In genomic region chr11:65110354-65110861, GRCh38 we compare ENCODE assay signal across 8 cellular contexts. TPM values are rescaled to one million over a fixed set of nuclear protein-coding genes. Genes with fewer than 3 reads are reported as not detected.
DNase-seq lines count a peak whose midpoint lies in the region; ATAC-seq, FAIRE-seq and TF ChIP-seq lines count a peak whose summit lies in the region.

No MANE protein-coding gene starts in this region.

- peaks cover 58% of the 10 kb centered on the region for H3K36me3 Mint-ChIP-seq in activated T-cell treated with anti-CD3 and anti-CD28 coated beads, Interleukin-2, amount 50 U/mL, for 24 hours (ENCODE audit: low read depth)
- no peaks in the 10 kb centered on the region for H3K36me3 Mint-ChIP-seq in natural killer cell
- peaks cover 16 to 35% of the 10 kb centered on the region in 2 donors for H3K36me3 Mint-ChIP-seq in stimulated activated naive B cell treated with anti-CD40 and anti-IgM and Interleukin-4, amounts not matched to agents 10 μg/mL and 1 μg/mL and 100 μg/mL, for 72 hours

- intact Hi-C loops in natural killer cell (cut with micrococcal nuclease), result loop anchor here (2.0 to 10.0 kb wide), 6 partner anchors 14 to 336 kb away; partner anchors contain the start of genes CAPN1, SF1, SNX15 and VPS51

- peak; percentile 10 for FAIRE-seq in RCC 7860 (lab: Jason Lieb, UNC)

- DNase-seq in GDM1 (lab: John Stamatoyannopoulos, UW) (peak; percentile 69), LoVo (ENCODE audit: low spot score) (peak; percentile 79), RCC 7860 (ENCODE audit: low spot score) (peak; percentile 57), natural killer cell (peak; percentile 97)
- DNase-seq in activated T-cell treated with anti-CD3 and anti-CD28 coated beads, Interleukin-2, amount 50 U/mL, for 24 hours, result peak; percentile 99
- DNase-seq in stimulated activated naive B cell treated with anti-CD40 and anti-IgM and Interleukin-4, amounts not matched to agents 10 μg/mL and 1 μg/mL and 100 μg/mL, for 72 hours, result peak; percentile 88

- H3K4me3 Mint-ChIP-seq in activated T-cell treated with anti-CD3 and anti-CD28 coated beads, Interleukin-2, amount 50 U/mL, for 24 hours, result no peak overlapping the region
- peak overlapping the region; percentile 53 for H3K4me3 Mint-ChIP-seq in natural killer cell
- H3K4me3 Mint-ChIP-seq in stimulated activated naive B cell treated with anti-CD40 and anti-IgM and Interleukin-4, amounts not matched to agents 10 μg/mL and 1 μg/mL and 100 μg/mL, for 72 hours, result no peak overlapping the region

- ATAC-seq in esophagus mucosa (peak; percentile 55), natural killer cell (peak; percentile 62 to 85 (median 71)), HG03159 (IDR thresholded peaks at IDR 0.05; ENCODE audit: unreplicated experiment) (no peak)
- ATAC-seq in stimulated activated naive B cell treated with anti-CD40 and anti-IgM and Interleukin-4, amounts not matched to agents 10 μg/mL and 1 μg/mL and 100 μg/mL, for 72 hours (replicated peaks), result peak; percentile 54 to 55

- no peaks in the 10 kb centered on the region for H3K9me3 Mint-ChIP-seq in activated T-cell treated with anti-CD3 and anti-CD28 coated beads, Interleukin-2, amount 50 U/mL, for 24 hours
- H3K9me3 Mint-ChIP-seq in natural killer cell, result no peaks in the 10 kb centered on the region
- no peaks in the 10 kb centered on the region for H3K9me3 Mint-ChIP-seq in stimulated activated naive B cell treated with anti-CD40 and anti-IgM and Interleukin-4, amounts not matched to agents 10 μg/mL and 1 μg/mL and 100 μg/mL, for 72 hours

- peaks cover 48% of the 10 kb centered on the region for H3K4me1 Mint-ChIP-seq in activated T-cell treated with anti-CD3 and anti-CD28 coated beads, Interleukin-2, amount 50 U/mL, for 24 hours (ENCODE audit: low read depth)
- H3K4me1 Mint-ChIP-seq in natural killer cell, result peaks cover 35 to 46% of the 10 kb centered on the region in 2 donors
- peaks cover 33 to 64% of the 10 kb centered on the region in 2 donors for H3K4me1 Mint-ChIP-seq in stimulated activated naive B cell treated with anti-CD40 and anti-IgM and Interleukin-4, amounts not matched to agents 10 μg/mL and 1 μg/mL and 100 μg/mL, for 72 hours

- H3K27ac Mint-ChIP-seq in activated T-cell treated with anti-CD3 and anti-CD28 coated beads, Interleukin-2, amount 50 U/mL, for 24 hours, result peak overlapping the region; percentile 92
- H3K27ac Mint-ChIP-seq in natural killer cell, result peak overlapping the region; percentile 91 to 97
- no peak overlapping the region for H3K27ac Mint-ChIP-seq in stimulated activated naive B cell treated with anti-CD40 and anti-IgM and Interleukin-4, amounts not matched to agents 10 μg/mL and 1 μg/mL and 100 μg/mL, for 72 hours

- peak; percentile 91 for TF ChIP-seq CTCF in natural killer cell (IDR thresholded peaks at IDR 0.05)

- no peaks in the 10 kb centered on the region for H3K27me3 Mint-ChIP-seq in activated T-cell treated with anti-CD3 and anti-CD28 coated beads, Interleukin-2, amount 50 U/mL, for 24 hours
- no peaks in the 10 kb centered on the region for H3K27me3 Mint-ChIP-seq in natural killer cell (ENCODE audit: low read depth in 2 of 2)
- no peaks in the 10 kb centered on the region for H3K27me3 Mint-ChIP-seq in stimulated activated naive B cell treated with anti-CD40 and anti-IgM and Interleukin-4, amounts not matched to agents 10 μg/mL and 1 μg/mL and 100 μg/mL, for 72 hours

RNA-seq across cellular contexts. Expression of gene TM7SF2, which starts 1.3 kb away (rescaled TPM):
- total RNA-seq in esophagus mucosa, result 53.2 TPM
- 10 to 100 TPM; 17.0 to 23.2 (median 18.6) TPM for total RNA-seq in natural killer cell

RNA-seq across cellular contexts. Expression of gene ZNHIT2, which starts 7.1 kb away (rescaled TPM):
- 9.4 TPM for total RNA-seq in esophagus mucosa
- total RNA-seq in natural killer cell, result 1 to 10 TPM; 5.6 to 6.8 (median 6.1) TPM

RNA-seq across cellular contexts. Expression of gene FAU, which starts 11.5 kb away (rescaled TPM):
- total RNA-seq in esophagus mucosa (758 TPM), natural killer cell (100 to 1,000 TPM; 724 to 977 (median 968) TPM)

RNA-seq across cellular contexts. Expression of gene MRPL49, which starts 11.7 kb away (rescaled TPM):
- 63.9 TPM for total RNA-seq in esophagus mucosa
- 10 to 100 TPM; 36.8 to 37.5 (median 36.9) TPM for total RNA-seq in natural killer cell

RNA-seq across cellular contexts. Expression of gene VPS51, which starts 14.4 kb away (rescaled TPM):
- total RNA-seq in esophagus mucosa, result 76.4 TPM
- 100 to 1,000 TPM; 180 to 197 (median 184) TPM for total RNA-seq in natural killer cell
